ENCODE assay signal across 20 cellular contexts in the genomic region with DNA sequence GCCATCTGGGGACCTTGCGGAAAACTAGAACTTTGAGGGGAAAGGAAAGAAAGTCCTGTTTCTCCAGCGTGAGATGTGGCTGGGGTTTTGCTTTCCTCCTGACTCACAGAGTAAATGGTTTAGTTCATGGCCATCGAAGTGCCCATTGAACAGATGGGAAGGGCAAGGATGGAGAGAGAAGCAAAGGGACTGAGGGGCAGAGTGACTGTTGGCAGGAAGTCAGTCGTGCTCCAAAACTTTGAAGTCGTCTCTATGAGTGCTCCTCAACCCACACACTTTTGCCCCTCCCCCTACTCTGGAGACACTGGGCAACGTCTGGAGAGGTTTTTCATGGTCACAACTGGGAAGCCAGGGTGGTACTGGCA.
DNase-seq lines count a peak whose midpoint lies in the region; ATAC-seq, FAIRE-seq and TF ChIP-seq lines count a peak whose summit lies in the region.
"Had no signal": no experiment of that assay in that cellular context is flagged by ENCODE, and none has a peak within 500 bp of the region (broad histone marks: within the 10 kb centered on the region; RNA-seq: fewer than 3 reads in every experiment).

No MANE protein-coding gene starts in this region.

- ATAC-seq in GM12878 (peak; percentile 24), sciatic nerve (peak; percentile 3), HG02798 (IDR thresholded peaks at IDR 0.05; ENCODE audit: poor library complexity, unreplicated experiment) (no peak)
- ATAC-seq: CD8-positive, alpha-beta T cell; Right ventricle myocardium inferior had no signal

- CTCF ChIA-PET in GM12878 (lab: Yijun Ruan, JAX), result interaction anchor here (1.2 to 5.3 kb wide), 4 partner anchors 12 to 110 kb away, joined by 3 to 32 read pairs (median 10); no protein-coding TSS in a partner anchor

- H3K4me3 ChIP-seq in GM12878 (no peak overlapping the region), iPS-20b (ENCODE audit: low read length) (peak overlapping the region; percentile 54; the same call in 1 of the 2 replicates)
- H3K4me3 ChIP-seq: lung had no signal

- H3K27me3 ChIP-seq in GM12878 (replicated peaks in 1 of 2; ENCODE audit: control insufficient read depth in 2 of 2, insufficient read depth in 2 of 2, low read length in 1 of 2) (no peaks in the 10 kb centered on the region), iPS-20b (ENCODE audit: insufficient read depth, low read length) (peaks cover 25% of the 10 kb centered on the region; the same call in 1 of the 2 replicates)

- BruUV-seq in GM12878 (replicated peaks; lab: Mats Ljungman, UMichigan), result TSS peak; percentile 82

- TF ChIP-seq EP300 in GM12878 (IDR thresholded peaks at IDR 0.05; ENCODE audit: borderline replicate concordance in 1 of 2, control insufficient read depth in 1 of 2, low read depth in 2 of 2, low read length in 2 of 2), result no peak

- no peak overlapping the region for H3K27ac ChIP-seq in GM12878 (ENCODE audit: control insufficient read depth, insufficient read depth)
- no peak overlapping the region for H3K27ac ChIP-seq in iPS-20b (ENCODE audit: low read length)
- H3K27ac ChIP-seq: neutrophil had no signal

- intact Hi-C loops in GM12878 (cut with micrococcal nuclease; ENCODE audit: unreplicated experiment), result loop anchor here (5.0 kb wide), 1 partner anchor 53 kb away; no protein-coding TSS in a partner anchor
- intact Hi-C loops in sciatic nerve (cut with DNase I), result no loop called here

- TF ChIP-seq POLR2A in GM12878 (IDR thresholded peaks at IDR 0.05; ENCODE audit: low read depth, low read length), result no peak

- no peak overlapping the region for H2AFZ ChIP-seq in GM12878 (ENCODE audit: control insufficient read depth, low read depth, low read length)

- RAD21 ChIA-PET in GM12878 (lab: Charles Lee; ENCODE audit: unreplicated experiment), result interaction anchor here (0.6 to 4.2 kb wide), 8 partner anchors 9 to 112 kb away, joined by 3 to 43 read pairs (median 4); no protein-coding TSS in a partner anchor

- no peak overlapping the region for H3K4me2 ChIP-seq in GM12878 (ENCODE audit: control insufficient read depth, insufficient read depth)

- POLR2A ChIA-PET in GM12878 (lab: Charles Lee), result interaction anchor here (1.4 to 5.2 kb wide), 4 partner anchors 12 to 96 kb away, joined by 5 to 47 read pairs (median 27); no protein-coding TSS in a partner anchor

- in situ Hi-C loops in GM12878 (cut with MboI), result no loop called here

- SMC1A ChIA-PET in GM12878 (lab: Charles Lee; ENCODE audit: uncharacterized antibody, unreplicated experiment), result interaction anchor here (0.7 to 6.6 kb wide), 7 partner anchors 9 to 94 kb away, joined by 3 to 66 read pairs (median 5); no protein-coding TSS in a partner anchor

- H3K9me3 ChIP-seq in GM12878 (replicated peaks; ENCODE audit: control insufficient read depth, insufficient read depth, low read length) (no peaks in the 10 kb centered on the region; the same call in 2 of the 3 replicates), iPS-20b (ENCODE audit: insufficient read depth, low read depth, low read length) (no peaks in the 10 kb centered on the region)
- H3K9me3 ChIP-seq: neutrophil had no signal

- TF ChIP-seq CTCF in GM12878 (IDR thresholded peaks at IDR 0.05 in 2 of 3, conservative IDR thresholded peaks at IDR 0.05 in 1 of 3; ENCODE audit: control insufficient read depth in 2 of 3, extremely low read depth in 1 of 3, insufficient read depth in 1 of 3, low read depth in 3 of 3, low read length in 3 of 3), result no peak

- DNase-seq in Daoy (ENCODE audit: low read depth) (peak; percentile 21), GM12878 (ENCODE audit: low read depth, low spot score) (no peak), sciatic nerve (ENCODE audit: low spot score) (no peak), NCI-H69 (lab: John Stamatoyannopoulos, UW) (no peak), DMS 273 (lab: John Stamatoyannopoulos, UW; ENCODE audit: unreplicated experiment) (no peak), RKO (ENCODE audit: low spot score) (no peak)
- DNase-seq: activated CD8-positive, alpha-beta memory T cell treated with anti-CD3 and anti-CD28 coated beads, Interleukin-2, amount 50 U/mL, for 4 hours; activated naive CD4-positive, alpha-beta T cell treated with anti-CD3 and anti-CD28 coated beads, Interleukin-2, amount 10 ng/mL, durations not matched to agents 7 days and 5 days; CD8-positive, alpha-beta T cell; NCI-H82; stimulated activated CD4-positive, alpha-beta T cell treated with anti-CD3 and anti-CD28 coated beads, Interleukin-4, amount 100 ng/mL, for 4 hours; trophoblast cell had no signal

- H3K36me3 ChIP-seq in GM12878 (ENCODE audit: control insufficient read depth in 2 of 2, insufficient read depth in 2 of 2, low read length in 1 of 2) (no peaks in the 10 kb centered on the region), iPS-20b (ENCODE audit: insufficient read depth, low read depth, low read length) (no peaks in the 10 kb centered on the region)
- H3K36me3 ChIP-seq: neutrophil had no signal

- FAIRE-seq in GM12878 (lab: Jason Lieb, UNC), result no peak
- FAIRE-seq: bronchial epithelial cell, endometrium, H54 had no signal

- H3K9ac ChIP-seq in GM12878 (ENCODE audit: control insufficient read depth, insufficient read depth, low read length) (no peak overlapping the region), iPS-20b (ENCODE audit: low read depth, low read length) (no peak overlapping the region)

- H3K4me1 ChIP-seq in GM12878 (ENCODE audit: control insufficient read depth, insufficient read depth, low read length) (no peaks in the 10 kb centered on the region), iPS-20b (ENCODE audit: insufficient read depth, low read length) (no peaks in the 10 kb centered on the region)

- 23% methylated on average over 6 of the region's 6 CpGs for WGBS in GM12878 (ENCODE audit: insufficient coverage, insufficient replicate concordance, low lambda C conversion rate, missing lambda C conversion rate)

- TF ChIP-seq RAD21 in GM12878 (IDR thresholded peaks at IDR 0.05; ENCODE audit: insufficient read depth, low read depth, low read length), result no peak

- H4K20me1 ChIP-seq in GM12878 (ENCODE audit: control insufficient read depth, insufficient read depth), result no peaks in the 10 kb centered on the region

- no peaks in the 10 kb centered on the region for H3K79me2 ChIP-seq in GM12878 (ENCODE audit: control insufficient read depth, insufficient read depth, low read length)

TF ChIP-seq in GM12878, 131 proteins besides CTCF, POLR2A, EP300 and RAD21 (continues in another document):
- TF ChIP-seq, protein P1, sequence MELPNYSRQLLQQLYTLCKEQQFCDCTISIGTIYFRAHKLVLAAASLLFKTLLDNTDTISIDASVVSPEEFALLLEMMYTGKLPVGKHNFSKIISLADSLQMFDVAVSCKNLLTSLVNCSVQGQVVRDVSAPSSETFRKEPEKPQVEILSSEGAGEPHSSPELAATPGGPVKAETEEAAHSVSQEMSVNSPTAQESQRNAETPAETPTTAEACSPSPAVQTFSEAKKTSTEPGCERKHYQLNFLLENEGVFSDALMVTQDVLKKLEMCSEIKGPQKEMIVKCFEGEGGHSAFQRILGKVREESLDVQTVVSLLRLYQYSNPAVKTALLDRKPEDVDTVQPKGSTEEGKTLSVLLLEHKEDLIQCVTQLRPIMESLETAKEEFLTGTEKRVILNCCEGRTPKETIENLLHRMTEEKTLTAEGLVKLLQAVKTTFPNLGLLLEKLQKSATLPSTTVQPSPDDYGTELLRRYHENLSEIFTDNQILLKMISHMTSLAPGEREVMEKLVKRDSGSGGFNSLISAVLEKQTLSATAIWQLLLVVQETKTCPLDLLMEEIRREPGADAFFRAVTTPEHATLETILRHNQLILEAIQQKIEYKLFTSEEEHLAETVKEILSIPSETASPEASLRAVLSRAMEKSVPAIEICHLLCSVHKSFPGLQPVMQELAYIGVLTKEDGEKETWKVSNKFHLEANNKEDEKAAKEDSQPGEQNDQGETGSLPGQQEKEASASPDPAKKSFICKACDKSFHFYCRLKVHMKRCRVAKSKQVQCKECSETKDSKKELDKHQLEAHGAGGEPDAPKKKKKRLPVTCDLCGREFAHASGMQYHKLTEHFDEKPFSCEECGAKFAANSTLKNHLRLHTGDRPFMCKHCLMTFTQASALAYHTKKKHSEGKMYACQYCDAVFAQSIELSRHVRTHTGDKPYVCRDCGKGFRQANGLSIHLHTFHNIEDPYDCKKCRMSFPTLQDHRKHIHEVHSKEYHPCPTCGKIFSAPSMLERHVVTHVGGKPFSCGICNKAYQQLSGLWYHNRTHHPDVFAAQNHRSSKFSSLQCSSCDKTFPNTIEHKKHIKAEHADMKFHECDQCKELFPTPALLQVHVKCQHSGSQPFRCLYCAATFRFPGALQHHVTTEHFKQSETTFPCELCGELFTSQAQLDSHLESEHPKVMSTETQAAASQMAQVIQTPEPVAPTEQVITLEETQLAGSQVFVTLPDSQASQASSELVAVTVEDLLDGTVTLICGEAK (IDR thresholded peaks at IDR 0.05; ENCODE audit: borderline replicate concordance), result no peak
- no peak for TF ChIP-seq CHD2 (IDR thresholded peaks at IDR 0.05; ENCODE audit: borderline replicate concordance, low read depth, low read length)
- no peak for TF ChIP-seq CBX5 (IDR thresholded peaks at IDR 0.05; ENCODE audit: low read depth)
- no peak for TF ChIP-seq E4F1 (IDR thresholded peaks at IDR 0.05; ENCODE audit: borderline replicate concordance, partially characterized antibody)
- TF ChIP-seq IKZF1 (conservative IDR thresholded peaks at IDR 0.05), result peak; percentile 48
- TF ChIP-seq GATAD2B (conservative IDR thresholded peaks at IDR 0.05; ENCODE audit: low read depth), result 0 out of 2 replicates have a peak, but pooled peaks have one; percentile 36
- TF ChIP-seq SPI1 (IDR thresholded peaks at IDR 0.05; ENCODE audit: borderline replicate concordance, insufficient read depth, low read depth, low read length), result no peak
- no peak for TF ChIP-seq FOXK2 (IDR thresholded peaks at IDR 0.05)
- TF ChIP-seq MEF2A (IDR thresholded peaks at IDR 0.05; ENCODE audit: insufficient read depth, low read depth, low read length), result no peak
- TF ChIP-seq CREB1 (IDR thresholded peaks at IDR 0.05; ENCODE audit: low read depth), result no peak
